Comparison of ENCODE assay signal across 1 cellular context in the genomic region with DNA sequence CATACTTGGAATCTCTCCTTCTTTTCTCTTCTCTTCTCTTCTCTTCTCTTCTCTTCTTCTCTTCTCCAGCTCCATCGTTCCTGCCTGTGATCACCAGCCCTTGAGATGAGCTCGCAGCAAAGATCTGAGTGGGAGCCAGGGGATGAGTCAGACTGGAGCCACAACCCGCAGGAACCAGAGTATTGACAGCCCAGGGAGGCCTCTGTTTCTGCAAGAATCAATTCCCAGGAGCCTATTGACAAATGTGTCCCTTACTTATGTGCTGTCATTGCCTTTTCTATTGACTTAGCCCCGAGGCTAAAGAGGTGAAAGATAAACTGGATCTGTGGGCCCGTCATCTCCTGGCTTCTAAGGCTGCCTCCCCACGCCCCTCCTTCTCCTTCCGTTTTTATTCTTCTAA.
TF ChIP-seq lines count a peak whose summit lies in the region.

No MANE protein-coding gene starts in this region.

TF ChIP-seq in SK-N-SH treated with all-trans-retinoic acid at 6 μM for 48 hours, 23 proteins besides CTCF, POLR2A, EP300 and RAD21:
- TF ChIP-seq ZFP30 (CRISPR knock-in tag; IDR thresholded peaks at IDR 0.05) (no peak), ESRRG (CRISPR knock-in tag; IDR thresholded peaks at IDR 0.05) (no peak), ZC3H10 (CRISPR knock-in tag; IDR thresholded peaks at IDR 0.05) (no peak), PPARA (CRISPR knock-in tag; IDR thresholded peaks at IDR 0.05; ENCODE audit: borderline replicate concordance) (no peak), RARB (CRISPR knock-in tag; IDR thresholded peaks at IDR 0.05) (no peak), ARNTL (CRISPR knock-in tag; IDR thresholded peaks at IDR 0.05; ENCODE audit: borderline replicate concordance, low read depth) (no peak), OSR1 (CRISPR knock-in tag; IDR thresholded peaks at IDR 0.05) (no peak)
- TF ChIP-seq, protein P1, sequence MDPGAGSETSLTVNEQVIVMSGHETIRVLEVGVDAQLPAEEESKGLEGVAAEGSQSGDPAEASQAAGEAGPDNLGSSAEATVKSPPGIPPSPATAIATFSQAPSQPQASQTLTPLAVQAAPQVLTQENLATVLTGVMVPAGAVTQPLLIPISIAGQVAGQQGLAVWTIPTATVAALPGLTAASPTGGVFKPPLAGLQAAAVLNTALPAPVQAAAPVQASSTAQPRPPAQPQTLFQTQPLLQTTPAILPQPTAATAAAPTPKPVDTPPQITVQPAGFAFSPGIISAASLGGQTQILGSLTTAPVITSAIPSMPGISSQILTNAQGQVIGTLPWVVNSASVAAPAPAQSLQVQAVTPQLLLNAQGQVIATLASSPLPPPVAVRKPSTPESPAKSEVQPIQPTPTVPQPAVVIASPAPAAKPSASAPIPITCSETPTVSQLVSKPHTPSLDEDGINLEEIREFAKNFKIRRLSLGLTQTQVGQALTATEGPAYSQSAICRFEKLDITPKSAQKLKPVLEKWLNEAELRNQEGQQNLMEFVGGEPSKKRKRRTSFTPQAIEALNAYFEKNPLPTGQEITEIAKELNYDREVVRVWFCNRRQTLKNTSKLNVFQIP (CRISPR knock-in tag; IDR thresholded peaks at IDR 0.05; ENCODE audit: borderline replicate concordance, low read depth): no peak
- TF ChIP-seq, protein P2, sequence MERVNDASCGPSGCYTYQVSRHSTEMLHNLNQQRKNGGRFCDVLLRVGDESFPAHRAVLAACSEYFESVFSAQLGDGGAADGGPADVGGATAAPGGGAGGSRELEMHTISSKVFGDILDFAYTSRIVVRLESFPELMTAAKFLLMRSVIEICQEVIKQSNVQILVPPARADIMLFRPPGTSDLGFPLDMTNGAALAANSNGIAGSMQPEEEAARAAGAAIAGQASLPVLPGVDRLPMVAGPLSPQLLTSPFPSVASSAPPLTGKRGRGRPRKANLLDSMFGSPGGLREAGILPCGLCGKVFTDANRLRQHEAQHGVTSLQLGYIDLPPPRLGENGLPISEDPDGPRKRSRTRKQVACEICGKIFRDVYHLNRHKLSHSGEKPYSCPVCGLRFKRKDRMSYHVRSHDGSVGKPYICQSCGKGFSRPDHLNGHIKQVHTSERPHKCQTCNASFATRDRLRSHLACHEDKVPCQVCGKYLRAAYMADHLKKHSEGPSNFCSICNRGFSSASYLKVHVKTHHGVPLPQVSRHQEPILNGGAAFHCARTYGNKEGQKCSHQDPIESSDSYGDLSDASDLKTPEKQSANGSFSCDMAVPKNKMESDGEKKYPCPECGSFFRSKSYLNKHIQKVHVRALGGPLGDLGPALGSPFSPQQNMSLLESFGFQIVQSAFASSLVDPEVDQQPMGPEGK (CRISPR knock-in tag; IDR thresholded peaks at IDR 0.05; ENCODE audit: borderline replicate concordance): no peak
